In genomic region chr7:18369011-18369410, GRCh38 we compare ENCODE assay signal across 34 cellular contexts.
A peak's percentile ranks its signal among the peaks of the same experiment; 100 is the strongest.
DNase-seq lines count a peak whose midpoint lies in the region; ATAC-seq, FAIRE-seq and TF ChIP-seq lines count a peak whose summit lies in the region.
"Had no signal": no experiment of that assay in that cellular context is flagged by ENCODE, and none has a peak within 500 bp of the region (broad histone marks: within the 10 kb centered on the region; RNA-seq: fewer than 3 reads in every experiment).

No MANE protein-coding gene starts in this region.

- H3K36me3 Mint-ChIP-seq in activated CD4-positive, alpha-beta T cell treated with anti-CD3 and anti-CD28 coated beads, Interleukin-2, amount 10 ng/mL, durations not matched to agents 24 days and 14 days (ENCODE audit: low read depth) = no peaks in the 10 kb centered on the region
- H3K36me3 Mint-ChIP-seq: CD4-positive, alpha-beta memory T cell; CD4-positive, CD25-positive, alpha-beta regulatory T cell; CD8-positive, alpha-beta memory T cell; CD8-positive, alpha-beta T cell had no signal

- H3K9me2 ChIP-seq in SK-N-SH = no peaks in the 10 kb centered on the region

- H3K4me2 ChIP-seq in SK-N-SH = no peak overlapping the region
- H3K4me2 ChIP-seq: A549; BLaER1; BLaER1 treated with 17β-estradiol and CSF1 and Interleukin-3, amounts not matched to agents 10 nM and 100 nM had no signal

- no peaks in the 10 kb centered on the region for H3K79me2 ChIP-seq in SK-N-SH (ENCODE audit: insufficient read depth)

- H2AFZ ChIP-seq in SK-N-SH (ENCODE audit: low read depth) = no peak overlapping the region

- H3K9me3 Mint-ChIP-seq in activated CD4-positive, alpha-beta T cell treated with anti-CD3 and anti-CD28 coated beads, Interleukin-2, amount 10 ng/mL, durations not matched to agents 24 days and 14 days = no peaks in the 10 kb centered on the region
- H3K9me3 Mint-ChIP-seq: CD14-positive monocyte; CD4-positive, alpha-beta T cell; CD8-positive, alpha-beta memory T cell; CD8-positive, alpha-beta T cell had no signal

- CTCF ChIA-PET in SK-N-SH (lab: Yijun Ruan, JAX) = interaction anchor here (1.0 to 2.0 kb wide), 3 partner anchors 12 to 221 kb away, joined by 3 to 6 read pairs (median 3); no protein-coding TSS in a partner anchor

- no peaks in the 10 kb centered on the region for H3F3A ChIP-seq in SK-N-SH (replicated peaks; ENCODE audit: insufficient read depth)

- no peaks in the 10 kb centered on the region for H3K36me3 ChIP-seq in SK-N-SH (replicated peaks in 1 of 2; ENCODE audit: control insufficient read depth in 1 of 2, insufficient read depth in 2 of 2, low read length in 1 of 2)
- H3K36me3 ChIP-seq: BE2C, BLaER1 had no signal

- intact Hi-C loops in activated CD4-positive, alpha-beta T cell treated with anti-CD3 and anti-CD28 coated beads, Interleukin-2, amount 10 ng/mL, durations not matched to agents 24 days and 14 days (cut with micrococcal nuclease) = no loop called here

- H3K4me3 ChIP-seq in SK-N-SH (ENCODE audit: low read depth in 2 of 2, low read length in 1 of 2) = no peak overlapping the region
- H3K4me3 ChIP-seq: A549; BLaER1; BLaER1 treated with 17β-estradiol and CSF1 and Interleukin-3, amounts not matched to agents 10 nM and 100 nM had no signal

- no peaks in the 10 kb centered on the region for H3K9me3 ChIP-seq in SK-N-SH
- H3K9me3 ChIP-seq: A549; BE2C; BLaER1; BLaER1 treated with 17β-estradiol and CSF1 and Interleukin-3, amounts not matched to agents 10 nM and 100 nM; Caco-2 had no signal

- DNase-seq in SK-N-SH (no peak), frontal cortex (ENCODE audit: low spot score in 2 of 2) (no peak)
- DNase-seq in activated CD4-positive, alpha-beta T cell treated with anti-CD3 and anti-CD28 coated beads, Interleukin-2, amount 10 ng/mL, durations not matched to agents 24 days and 14 days = no peak
- DNase-seq: 8988T; ACHN; AML-193; BE2C; C1 segment of cervical spinal cord; Caco-2; Calu3; CD4-positive, alpha-beta memory T cell; CD4-positive, alpha-beta T cell; CD4-positive, CD25-positive, alpha-beta regulatory T cell; CD8-positive, alpha-beta memory T cell; CD8-positive, alpha-beta T cell; COR-L47; DMS 273 treated with DMSO at 0.1 percent for 48 hours; DMS153; DMS53; DMS79; DMS79 treated with DMSO at 0.1 percent for 48 hours; DND-41; EL had no signal

- H3K27ac ChIP-seq in SK-N-SH (ENCODE audit: low read depth in 2 of 2, low read length in 1 of 2) = peak overlapping the region in 1 of 2 experiments; percentile 39; a peak in 2 of 4 replicates
- H3K27ac ChIP-seq: 22Rv1; A549; BLaER1; BLaER1 treated with 17β-estradiol and CSF1 and Interleukin-3, amounts not matched to agents 10 nM and 100 nM; C4-2B had no signal

- no peak for TF ChIP-seq EP300 in SK-N-SH (IDR thresholded peaks at IDR 0.05; ENCODE audit: borderline replicate concordance in 1 of 2, low read depth in 1 of 2, low read length in 1 of 2)

- TF ChIP-seq RAD21 in SK-N-SH (IDR thresholded peaks at IDR 0.05; ENCODE audit: low read length) = no peak

- H3K4me3 Mint-ChIP-seq in activated CD4-positive, alpha-beta T cell treated with anti-CD3 and anti-CD28 coated beads, Interleukin-2, amount 10 ng/mL, durations not matched to agents 24 days and 14 days = no peak overlapping the region
- H3K4me3 Mint-ChIP-seq: B cell; CD14-positive monocyte; CD4-positive, alpha-beta memory T cell; CD4-positive, alpha-beta T cell; CD4-positive, CD25-positive, alpha-beta regulatory T cell; CD8-positive, alpha-beta memory T cell; CD8-positive, alpha-beta T cell had no signal

- H3K27me3 ChIP-seq in SK-N-SH (ENCODE audit: insufficient read depth) = no peaks in the 10 kb centered on the region
- H3K27me3 ChIP-seq: BE2C; BLaER1; BLaER1 treated with 17β-estradiol and CSF1 and Interleukin-3, amounts not matched to agents 10 nM and 100 nM had no signal

- no peaks in the 10 kb centered on the region for H3K4me1 Mint-ChIP-seq in activated CD4-positive, alpha-beta T cell treated with anti-CD3 and anti-CD28 coated beads, Interleukin-2, amount 10 ng/mL, durations not matched to agents 24 days and 14 days
- H3K4me1 Mint-ChIP-seq: B cell; CD14-positive monocyte; CD4-positive, alpha-beta memory T cell had no signal

- H4K20me1 ChIP-seq in SK-N-SH (ENCODE audit: insufficient read depth) = no peaks in the 10 kb centered on the region
- H4K20me1 ChIP-seq: BLaER1 had no signal

- FAIRE-seq in G401.6 (lab: Jason Lieb, UNC) (peak; percentile 84), frontal cortex (lab: Jason Lieb, UNC) (peak; percentile 59)
- FAIRE-seq: A204.1, A549 had no signal

- H3K27me3 Mint-ChIP-seq in activated CD4-positive, alpha-beta T cell treated with anti-CD3 and anti-CD28 coated beads, Interleukin-2, amount 10 ng/mL, durations not matched to agents 24 days and 14 days = peaks cover 4% of the 10 kb centered on the region
- H3K27me3 Mint-ChIP-seq: B cell; CD4-positive, alpha-beta T cell; CD4-positive, CD25-positive, alpha-beta regulatory T cell had no signal

- H3K27ac Mint-ChIP-seq in activated CD4-positive, alpha-beta T cell treated with anti-CD3 and anti-CD28 coated beads, Interleukin-2, amount 10 ng/mL, durations not matched to agents 24 days and 14 days = no peak overlapping the region
- H3K27ac Mint-ChIP-seq: B cell; CD14-positive monocyte; CD4-positive, alpha-beta memory T cell; CD4-positive, alpha-beta T cell; CD4-positive, CD25-positive, alpha-beta regulatory T cell; CD8-positive, alpha-beta memory T cell; CD8-positive, alpha-beta T cell had no signal

- H3K9ac ChIP-seq in SK-N-SH = no peak overlapping the region
- H3K9ac ChIP-seq: BLaER1; BLaER1 treated with 17β-estradiol and CSF1 and Interleukin-3, amounts not matched to agents 10 nM and 100 nM had no signal

- 46% methylated on average over 1 of the region's 1 CpG for WGBS in SK-N-SH (ENCODE audit: low lambda C conversion rate)

- peaks cover 0 to 5% of the 10 kb centered on the region in 2 experiments; a peak in 2 of 4 replicates for H3K4me1 ChIP-seq in SK-N-SH (ENCODE audit: control insufficient read depth in 1 of 2, insufficient read depth in 2 of 2, low read depth in 1 of 2, low read length in 1 of 2)
- H3K4me1 ChIP-seq: A549; BLaER1; BLaER1 treated with 17β-estradiol and CSF1 and Interleukin-3, amounts not matched to agents 10 nM and 100 nM; Caco-2 had no signal

- TF ChIP-seq CTCF in SK-N-SH (IDR thresholded peaks at IDR 0.05) = no peak

- POLR2A ChIA-PET in SK-N-SH (lab: Yijun Ruan, JAX) = no interaction called here

- ATAC-seq in SK-N-SH treated with all-trans-retinoic acid at 6 μM for 48 hours (no peak), HG03135 (IDR thresholded peaks at IDR 0.05; ENCODE audit: unreplicated experiment) (no peak)
- ATAC-seq: A549; CD8-positive, alpha-beta T cell had no signal

TF ChIP-seq in SK-N-SH treated with all-trans-retinoic acid at 6 μM for 48 hours, 23 proteins besides CTCF, POLR2A, EP300 and RAD21 (continues in another document):
- TF ChIP-seq RARB (CRISPR knock-in tag; IDR thresholded peaks at IDR 0.05) (no peak), BACH2 (CRISPR knock-in tag; IDR thresholded peaks at IDR 0.05; ENCODE audit: borderline replicate concordance) (no peak), GLIS3 (CRISPR knock-in tag; IDR thresholded peaks at IDR 0.05) (no peak), OSR1 (CRISPR knock-in tag; IDR thresholded peaks at IDR 0.05) (no peak), ZNF8 (CRISPR knock-in tag; IDR thresholded peaks at IDR 0.05) (no peak), CREB5 (CRISPR knock-in tag; IDR thresholded peaks at IDR 0.05; ENCODE audit: low read depth) (no peak)

TF ChIP-seq in SK-N-SH, 30 proteins besides CTCF, POLR2A, EP300 and RAD21 (continues in another document):
- no peak for TF ChIP-seq FOXJ3 (CRISPR knock-in tag; IDR thresholded peaks at IDR 0.05)
- TF ChIP-seq CHD2 (IDR thresholded peaks at IDR 0.05; ENCODE audit: low read length, partially characterized antibody) = no peak
- TF ChIP-seq PBX3 (IDR thresholded peaks at IDR 0.05) = no peak
- TF ChIP-seq REST (IDR thresholded peaks at IDR 0.05; ENCODE audit: low read depth, low read length) = no peak
- no peak for TF ChIP-seq SMC3 (IDR thresholded peaks at IDR 0.05; ENCODE audit: low read depth, low read length)
- no peak for TF ChIP-seq FOXM1 (IDR thresholded peaks at IDR 0.05; ENCODE audit: low read depth)
- TF ChIP-seq NRF1 (IDR thresholded peaks at IDR 0.05; ENCODE audit: low read depth, low read length) = no peak
- no peak for TF ChIP-seq RXRA (IDR thresholded peaks at IDR 0.05; ENCODE audit: borderline replicate concordance, low read depth)
- TF ChIP-seq NFIC (IDR thresholded peaks at IDR 0.05; ENCODE audit: borderline replicate concordance) = no peak
